Comparison of ENCODE assay signal across 7 cellular contexts in genomic region chr22:35301370-35301874, GRCh38. TPM values are rescaled to one million over a fixed set of nuclear protein-coding genes. Genes with fewer than 3 reads are reported as not detected.
A peak's percentile ranks its signal among the peaks of the same experiment; 100 is the strongest.
DNase-seq lines count a peak whose midpoint lies in the region; ATAC-seq and TF ChIP-seq lines count a peak whose summit lies in the region.

No MANE protein-coding gene starts in this region.

- no peak overlapping the region for H3K9ac ChIP-seq in HCT116 (ENCODE audit: low read length)

- TF ChIP-seq CTCF in HCT116 (IDR thresholded peaks at IDR 0.05 in 2 of 3, conservative IDR thresholded peaks at IDR 0.05 in 1 of 3; ENCODE audit: borderline replicate concordance in 1 of 3, insufficient read depth in 1 of 3, low read depth in 2 of 3, low read length in 2 of 3) (no peak), progenitor cell of endocrine pancreas (IDR thresholded peaks at IDR 0.05; ENCODE audit: unreplicated experiment) (no peak)

- no peaks in the 10 kb centered on the region for H3K79me2 ChIP-seq in HCT116 (ENCODE audit: insufficient read depth, low read length)

- no peak overlapping the region; a peak in 1 of 4 replicates for H3K4me3 ChIP-seq in HCT116 (replicated peaks in 1 of 2; ENCODE audit: low read depth in 1 of 2, low read length in 2 of 2)
- H3K4me3 ChIP-seq in esophagus (ENCODE audit: low read depth in 1 of 2, low read length in 2 of 2) = peak overlapping the region; percentile 30 to 60

- no peak for TF ChIP-seq RAD21 in HCT116 (IDR thresholded peaks at IDR 0.05; ENCODE audit: low read depth)

- BruUV-seq in HCT116 (replicated peaks; lab: Mats Ljungman, UMichigan) = no TSS peak

- no peaks in the 10 kb centered on the region for H3K9me3 Mint-ChIP-seq in progenitor cell of endocrine pancreas (ENCODE audit: low read depth)

- H3K27ac ChIP-seq in HCT116 (ENCODE audit: low read depth, low read length) (no peak overlapping the region), esophagus (ENCODE audit: low read depth in 2 of 2, low read length in 1 of 2) (peak overlapping the region; percentile 96 to 97)

- no peak for ATAC-seq in HCT116
- no peak for ATAC-seq in GM21381 (IDR thresholded peaks at IDR 0.05; ENCODE audit: unreplicated experiment)

- H3K9me3 ChIP-seq in HCT116 (ENCODE audit: control insufficient read depth in 1 of 2, insufficient read depth in 1 of 2, low read depth in 1 of 2, low read length in 2 of 2) = no peaks in the 10 kb centered on the region
- no peaks in the 10 kb centered on the region for H3K9me3 ChIP-seq in esophagus (ENCODE audit: control insufficient read depth in 2 of 2, insufficient read depth in 1 of 2, low read depth in 1 of 2, low read length in 1 of 2)

- RAD21 ChIA-PET in HCT116 (lab: Charles Lee; ENCODE audit: low non-redundant PET in 1 of 2, low total read pairs in 2 of 2, uncharacterized antibody in 2 of 2, unreplicated experiment in 2 of 2) = no interaction called here

- TF ChIP-seq POLR2A in HCT116 (IDR thresholded peaks at IDR 0.05; ENCODE audit: borderline replicate concordance, extremely low read depth, insufficient read depth, insufficient read length) = no peak

- peak overlapping the region; percentile 91 for H3K4me3 Mint-ChIP-seq in progenitor cell of endocrine pancreas (ENCODE audit: low read depth)

- no peaks in the 10 kb centered on the region for H3K27me3 Mint-ChIP-seq in progenitor cell of endocrine pancreas

- peak overlapping the region; percentile 83 for H3K27ac Mint-ChIP-seq in progenitor cell of endocrine pancreas

- peaks cover 9% of the 10 kb centered on the region for H3K4me1 Mint-ChIP-seq in progenitor cell of endocrine pancreas (ENCODE audit: low read depth)

- WGBS in esophagus, 2 donors = 42 to 54% methylated on average over 17 of the region's 17 CpGs

- H3K4me2 ChIP-seq in HCT116 (ENCODE audit: low read length) = peak overlapping the region; percentile 99; the same call in 1 of the 2 replicates

- in situ Hi-C loops in SK-MEL-5 (cut with HindIII; ENCODE audit: low pct_unique_long_range_greater_than_20kb, low sequenced_read_pairs) = no loop called here

- peaks cover 3 to 4% of the 10 kb centered on the region in 2 experiments; a peak in 1 of 4 replicates for H3K36me3 ChIP-seq in HCT116 (ENCODE audit: control insufficient read depth in 1 of 2, insufficient read depth in 2 of 2, low read length in 2 of 2)
- peaks cover 0 to 3% of the 10 kb centered on the region in 2 donors for H3K36me3 ChIP-seq in esophagus (ENCODE audit: control insufficient read depth in 2 of 2, insufficient read depth in 2 of 2, low read length in 1 of 2)

- H2AFZ ChIP-seq in HCT116 (ENCODE audit: low read depth, low read length, poor library complexity, severe bottlenecking) = no peak overlapping the region

- intact Hi-C loops in HCT116 (cut with micrococcal nuclease) = no loop called here

- H3K4me1 ChIP-seq in HCT116 (ENCODE audit: control insufficient read depth in 1 of 2, insufficient read depth in 2 of 2, low read length in 2 of 2) = peaks cover 13 to 28% of the 10 kb centered on the region in 2 experiments
- H3K4me1 ChIP-seq in esophagus (ENCODE audit: control insufficient read depth in 2 of 2, insufficient read depth in 2 of 2, low read length in 1 of 2) = peaks cover 0 to 7% of the 10 kb centered on the region in 2 donors

- H3K36me3 Mint-ChIP-seq in progenitor cell of endocrine pancreas (ENCODE audit: insufficient read depth) = peaks cover 1% of the 10 kb centered on the region

- no peaks in the 10 kb centered on the region for H3K9me2 ChIP-seq in HCT116 (ENCODE audit: insufficient read depth)

- DNase-seq in HCT116 (ENCODE audit: low read depth, low spot score) (no peak), SK-MEL-5 (ENCODE audit: low read depth, low spot score) (peak; percentile 25), progenitor cell of endocrine pancreas (ENCODE audit: low spot score, unreplicated experiment) (no peak), NCI-H510A treated with DMSO at 0.1 percent for 48 hours (lab: John Stamatoyannopoulos, UW) (no peak), cerebellar cortex (ENCODE audit: low spot score) (no peak)

- H4K20me1 ChIP-seq in HCT116 (ENCODE audit: insufficient read depth) = no peaks in the 10 kb centered on the region

- H3K27me3 ChIP-seq in HCT116 (ENCODE audit: insufficient read depth, low read length) = no peaks in the 10 kb centered on the region
- H3K27me3 ChIP-seq in esophagus (ENCODE audit: control insufficient read depth in 1 of 2, insufficient read depth in 2 of 2, low read length in 2 of 2) = no peaks in the 10 kb centered on the region

- POLR2A ChIA-PET in HCT116 (lab: Charles Lee) = no interaction called here

- CTCF ChIA-PET in HCT116 (lab: Charles Lee) = no interaction called here

TF ChIP-seq in HCT116, 20 proteins besides CTCF, POLR2A, EP300 and RAD21:
- TF ChIP-seq JUND (IDR thresholded peaks at IDR 0.05) (no peak), CEBPB (IDR thresholded peaks at IDR 0.05; ENCODE audit: low read depth) (peak; percentile 84)
TF ChIP-seq in HCT116: peak in this region for 1.

RNA-seq across cellular contexts. Expression of gene TOM1, which starts 1.7 kb away (rescaled TPM):
- total RNA-seq in HCT116 (2021; ENCODE audit: unreplicated experiment) = 18.0 TPM
- 18.9 and 20.8 TPM in 2 replicates for polyA plus RNA-seq in HCT116 (2012)
- total RNA-seq in SK-MEL-5 (2014; rRNA removed; shearing (Covaris generic)) = 63.2 and 73.1 TPM in 2 replicates
- 70.0 and 71.2 TPM in 2 replicates for polyA plus RNA-seq in SK-MEL-5 (2015; cell fraction: cytosol; rRNA removed)
- 60.6 and 71.7 TPM in 2 replicates for polyA plus RNA-seq in SK-MEL-5 (2015; cell fraction: nucleus; rRNA removed)
- 10 to 100 TPM; 86.4 to 88.0 TPM for polyA plus RNA-seq in esophagus
- total RNA-seq in progenitor cell of endocrine pancreas = 38.2 and 45.3 TPM in 2 replicates

RNA-seq across cellular contexts. Expression of gene HMGXB4, which starts 44.1 kb away (rescaled TPM):
- total RNA-seq in HCT116 (2021; ENCODE audit: unreplicated experiment) = 36.7 TPM
- polyA plus RNA-seq in HCT116 (2012) = 13.2 and 19.3 TPM in 2 replicates
- total RNA-seq in SK-MEL-5 (2014; rRNA removed; shearing (Covaris generic)) = 15.1 and 16.9 TPM in 2 replicates
- 32.1 and 45.1 TPM in 2 replicates for polyA plus RNA-seq in SK-MEL-5 (2015; cell fraction: cytosol; rRNA removed)
- 32.4 and 49.1 TPM in 2 replicates for polyA plus RNA-seq in SK-MEL-5 (2015; cell fraction: nucleus; rRNA removed)
- 1 to 10 TPM; 6.8 to 7.1 TPM for polyA plus RNA-seq in esophagus
- total RNA-seq in progenitor cell of endocrine pancreas = 23.0 and 25.0 TPM in 2 replicates

Comparison
In these comparisons a context has a peak if more than half of its experiments do, and no peak if none do; other contexts are left out.
1. H3K4me3 ChIP-seq: peak in esophagus (2 of 2); none in HCT116 (0 of 2).